Comparison of ENCODE assay signal across 13 cellular contexts in the genomic region with DNA sequence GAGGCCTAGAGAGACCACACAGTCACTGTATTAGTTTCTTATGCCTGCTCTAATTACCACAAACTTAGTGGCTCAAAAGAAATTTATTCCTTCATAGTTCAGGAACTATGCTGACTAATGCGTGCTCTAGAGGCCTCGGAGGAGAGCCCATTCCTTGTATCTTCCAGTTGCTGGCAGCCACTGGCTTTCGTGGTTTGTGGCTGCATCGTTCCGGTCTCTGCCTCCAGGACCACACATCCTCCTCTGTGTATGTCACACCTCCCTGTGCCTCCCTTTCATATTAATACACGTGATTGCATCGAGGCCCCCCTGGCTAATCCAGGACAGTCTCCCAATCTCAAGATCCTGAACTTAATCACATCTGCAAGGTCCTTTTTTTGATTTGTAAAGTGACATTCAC. TPM values are rescaled to one million over a fixed set of nuclear protein-coding genes. Genes with fewer than 3 reads are reported as not detected.
DNase-seq lines count a peak whose midpoint lies in the region; ATAC-seq and TF ChIP-seq lines count a peak whose summit lies in the region.
"Had no signal": no experiment of that assay in that cellular context is flagged by ENCODE, and none has a peak within 500 bp of the region (broad histone marks: within the 10 kb centered on the region; RNA-seq: fewer than 3 reads in every experiment).

No MANE protein-coding gene starts in this region.

- no peaks in the 10 kb centered on the region for H3K27me3 ChIP-seq in MG63
- no peaks in the 10 kb centered on the region for H3K27me3 ChIP-seq in CD8-positive, alpha-beta T cell (ENCODE audit: insufficient read depth, low read length)
- no peaks in the 10 kb centered on the region for H3K27me3 ChIP-seq in effector memory CD4-positive, alpha-beta T cell (replicated peaks; ENCODE audit: control insufficient read depth, insufficient read depth, low read length, poor library complexity, severe bottlenecking)
- H3K27me3 ChIP-seq: Peyer's patch had no signal

- H3K4me1 ChIP-seq in CD8-positive, alpha-beta T cell (ENCODE audit: insufficient read depth, low read length), result no peaks in the 10 kb centered on the region
- H3K4me1 ChIP-seq in effector memory CD4-positive, alpha-beta T cell (ENCODE audit: control insufficient read depth, insufficient read depth, low read length, poor library complexity, severe bottlenecking), result no peaks in the 10 kb centered on the region
- H3K4me1 ChIP-seq: Peyer's patch had no signal

- H3K4me1 Mint-ChIP-seq in CD8-positive, alpha-beta T cell (ENCODE audit: low read depth), result no peaks in the 10 kb centered on the region
- H3K4me1 Mint-ChIP-seq: natural killer cell had no signal

- H3K36me3 Mint-ChIP-seq in CD8-positive, alpha-beta T cell, result no peaks in the 10 kb centered on the region
- H3K36me3 Mint-ChIP-seq: natural killer cell had no signal

- peaks cover 3% of the 10 kb centered on the region for H3K27me3 Mint-ChIP-seq in CD8-positive, alpha-beta T cell (ENCODE audit: low read depth)

- in situ Hi-C loops in astrocyte of the spinal cord (cut with HindIII; ENCODE audit: low sequenced_read_pairs), result no loop called here

- no peak overlapping the region for H3K27ac Mint-ChIP-seq in CD8-positive, alpha-beta T cell
- H3K27ac Mint-ChIP-seq: natural killer cell had no signal

- no peak overlapping the region for H3K4me3 Mint-ChIP-seq in CD8-positive, alpha-beta T cell
- H3K4me3 Mint-ChIP-seq: natural killer cell had no signal

- no peaks in the 10 kb centered on the region for H3K9me3 ChIP-seq in MG63
- no peaks in the 10 kb centered on the region for H3K9me3 ChIP-seq in CD8-positive, alpha-beta T cell (ENCODE audit: low read length)
- no peaks in the 10 kb centered on the region for H3K9me3 ChIP-seq in effector memory CD4-positive, alpha-beta T cell (ENCODE audit: control insufficient read depth, low read length)
- H3K9me3 ChIP-seq: Peyer's patch had no signal

- no peak for TF ChIP-seq CTCF in astrocyte of the spinal cord (IDR thresholded peaks at IDR 0.05; ENCODE audit: low read depth, low read length)
- no peak for TF ChIP-seq CTCF in CD8-positive, alpha-beta T cell (IDR thresholded peaks at IDR 0.05)

- CTCF ChIA-PET in CD8-positive, alpha-beta T cell (lab: Charles Lee), result no interaction called here

- intact Hi-C loops in CD8-positive, alpha-beta T cell (cut with DNase I, micrococcal nuclease), result no loop called here

- H3K27ac ChIP-seq in CD8-positive, alpha-beta T cell (ENCODE audit: low read depth, low read length), result no peak overlapping the region
- H3K27ac ChIP-seq in effector memory CD4-positive, alpha-beta T cell (ENCODE audit: insufficient read depth, low read length, poor library complexity, severe bottlenecking), result no peak overlapping the region
- H3K27ac ChIP-seq: Peyer's patch had no signal

- H3K9me3 Mint-ChIP-seq in CD8-positive, alpha-beta T cell, result no peaks in the 10 kb centered on the region
- H3K9me3 Mint-ChIP-seq: natural killer cell had no signal

- DNase-seq in ELR (ENCODE audit: low read depth) (peak; percentile 31), MG63 (peak; percentile 59), astrocyte of the spinal cord (ENCODE audit: low read depth, low spot score) (peak; percentile 68), renal cortical epithelial cell (ENCODE audit: low read depth) (peak; percentile 16), AML-193 (lab: John Stamatoyannopoulos, UW) (no peak)
- DNase-seq in CD8-positive, alpha-beta T cell, result no peak
- DNase-seq in effector memory CD4-positive, alpha-beta T cell, result no peak
- DNase-seq: activated CD4-positive, alpha-beta T cell treated with anti-CD3 and anti-CD28 coated beads, Interleukin-2, amount 50 U/mL, for 4 hours; glutamatergic neuron; natural killer cell; NCI-H510A treated with DMSO at 0.1 percent for 48 hours; Peyer's patch; stimulated activated naive CD4-positive, alpha-beta T cell treated with Interleukin-2 at 50 U/mL for 16 hours had no signal

- POLR2A ChIA-PET in CD8-positive, alpha-beta T cell (lab: Charles Lee), result no interaction called here

- H3K36me3 ChIP-seq in MG63, result no peaks in the 10 kb centered on the region
- no peaks in the 10 kb centered on the region for H3K36me3 ChIP-seq in CD8-positive, alpha-beta T cell (ENCODE audit: insufficient read depth, low read length)
- no peaks in the 10 kb centered on the region for H3K36me3 ChIP-seq in effector memory CD4-positive, alpha-beta T cell (ENCODE audit: control insufficient read depth, insufficient read depth, low read length)
- H3K36me3 ChIP-seq: Peyer's patch had no signal

- no peak for ATAC-seq in CD8-positive, alpha-beta T cell
- ATAC-seq: natural killer cell had no signal

- no peak overlapping the region for H3K4me3 ChIP-seq in MG63
- H3K4me3 ChIP-seq in astrocyte of the spinal cord (ENCODE audit: low read depth, low read length), result no peak overlapping the region
- no peak overlapping the region for H3K4me3 ChIP-seq in CD8-positive, alpha-beta T cell (ENCODE audit: low read depth, low read length)
- no peak overlapping the region for H3K4me3 ChIP-seq in effector memory CD4-positive, alpha-beta T cell (ENCODE audit: insufficient read depth, low read depth, low read length, poor library complexity, severe bottlenecking)
- H3K4me3 ChIP-seq: Peyer's patch had no signal

RNA-seq across cellular contexts. Expression of gene MYLK3, which starts 16.9 kb away (rescaled TPM):
- 0.10 and 0.64 TPM in 2 replicates for total RNA-seq in MG63 (2014; rRNA removed; shearing (Covaris generic); ENCODE audit: low replicate concordance)
- 0.50 TPM in 1 of 2 replicates, not detected in the other for total RNA-seq in renal cortical epithelial cell
- total RNA-seq in CD8-positive, alpha-beta T cell, result not detected
- total RNA-seq: Peyer's patch had no signal

Comparison
In these comparisons a context has a peak if more than half of its experiments do, and no peak if none do; other contexts are left out.
1. DNase-seq: peak in ELR (single experiment), MG63 (single experiment), astrocyte of the spinal cord (single experiment) and renal cortical epithelial cell (single experiment); none in AML-193 (0 of 2), CD8-positive, alpha-beta T cell (0 of 7) and effector memory CD4-positive, alpha-beta T cell (0 of 3).